8 cellular contexts compared by ENCODE assay signal in the genomic region with DNA sequence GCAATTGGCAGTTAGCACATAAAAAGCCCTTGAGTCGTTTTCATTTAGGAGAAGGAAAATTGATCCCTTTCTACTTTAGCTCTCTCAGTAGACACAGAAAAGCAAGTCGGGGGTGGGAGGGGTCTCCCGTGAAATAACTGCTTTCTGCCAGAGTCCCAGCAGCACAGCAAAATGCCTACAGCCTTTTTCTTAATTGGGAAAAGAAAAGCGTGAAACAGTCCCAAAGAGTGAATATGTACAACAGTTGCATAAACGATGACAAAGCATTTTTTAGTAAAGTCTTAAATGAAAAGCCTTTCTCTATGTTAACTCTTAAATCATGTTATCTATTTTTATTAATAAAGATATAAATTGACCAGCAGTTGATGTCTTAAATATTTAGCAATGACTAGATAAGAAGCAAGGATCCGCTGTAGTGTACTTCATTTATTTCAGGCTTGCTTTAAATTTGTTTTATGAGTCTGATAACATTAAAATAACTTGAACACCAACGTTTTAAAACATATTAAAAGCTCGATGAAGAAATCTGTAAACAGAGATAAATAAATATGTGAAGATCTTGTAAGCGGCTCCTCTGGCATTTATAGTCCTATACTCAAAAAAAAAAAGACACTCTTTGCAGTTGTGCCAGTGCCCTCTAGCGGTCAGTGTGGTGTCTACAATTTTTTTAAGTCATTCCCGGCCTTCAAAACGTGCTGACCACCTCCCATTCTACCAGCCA. TPM values are rescaled to one million over a fixed set of nuclear protein-coding genes. Genes with fewer than 3 reads are reported as not detected.
DNase-seq lines count a peak whose midpoint lies in the region; ATAC-seq and TF ChIP-seq lines count a peak whose summit lies in the region.

No MANE protein-coding gene starts in this region.

- H3K4me3 Mint-ChIP-seq in activated B cell treated with CpG ODN at 0.5 μM for 24 hours = no peak overlapping the region

- no peaks in the 10 kb centered on the region for H3K9me3 ChIP-seq in lung (ENCODE audit: control insufficient read depth in 2 of 2, insufficient read depth in 1 of 2, low read length in 1 of 2)

- DNase-seq in Daoy (ENCODE audit: low read depth) (peak; percentile 70), NCI-H2196 (lab: John Stamatoyannopoulos, UW; ENCODE audit: unreplicated experiment) (peak; percentile 69), activated B cell treated with CpG ODN at 0.5 μM for 24 hours (no peak), dermis blood vessel endothelial cell (peak; percentile 85), lung (ENCODE audit: low spot score) (peak; percentile 56)
- DNase-seq in stimulated activated CD8-positive, alpha-beta memory T cell treated with anti-CD3 and anti-CD28 coated beads, Interleukin-12 subunit alpha, Interleukin-12 subunit beta, amount 100 ng/mL, for 24 hours (ENCODE audit: extremely low read depth) = peak; percentile 17

- H3K4me1 Mint-ChIP-seq in activated B cell treated with CpG ODN at 0.5 μM for 24 hours = no peaks in the 10 kb centered on the region

- H3K4me1 ChIP-seq in lung (ENCODE audit: control insufficient read depth in 2 of 2, insufficient read depth in 2 of 2, low read length in 2 of 2) = no peaks in the 10 kb centered on the region

- ATAC-seq in HG02678 (IDR thresholded peaks at IDR 0.05; ENCODE audit: unreplicated experiment) (peak; percentile 66), activated B cell treated with CpG ODN at 0.5 μM for 24 hours (ENCODE audit: low read depth) (no peak), lung (ENCODE audit: insufficient read depth, low FRiP score) (peak; percentile 75), HG03565 (IDR thresholded peaks at IDR 0.05; ENCODE audit: unreplicated experiment) (no peak)

- CTCF ChIA-PET in activated B cell treated with CpG ODN at 0.5 μM for 24 hours (lab: Charles Lee) = interaction anchor here (0.6 to 2.4 kb wide), 11 partner anchors 8 to 1783 kb away, joined by 3 to 7 read pairs (median 3); no protein-coding TSS in a partner anchor

- no peaks in the 10 kb centered on the region for H3K36me3 Mint-ChIP-seq in activated B cell treated with CpG ODN at 0.5 μM for 24 hours (ENCODE audit: low read depth)

- 15 to 18% methylated on average over 12 of the region's 12 CpGs for WGBS in lung, 2 donors

- intact Hi-C loops in activated B cell treated with CpG ODN at 0.5 μM for 24 hours (cut with micrococcal nuclease) = loop anchor here (1.0 to 2.0 kb wide), 3 partner anchors 43 to 1463 kb away; a partner anchor contains a TSS

- no peaks in the 10 kb centered on the region for H3K27me3 Mint-ChIP-seq in activated B cell treated with CpG ODN at 0.5 μM for 24 hours

- H3K9me3 Mint-ChIP-seq in activated B cell treated with CpG ODN at 0.5 μM for 24 hours = no peaks in the 10 kb centered on the region

- no peaks in the 10 kb centered on the region for H3K27me3 ChIP-seq in lung (ENCODE audit: control insufficient read depth, insufficient read depth)

- no peak overlapping the region for H3K27ac ChIP-seq in lung (ENCODE audit: low read depth in 1 of 2, low read length in 1 of 2)

- no peak overlapping the region for H3K4me3 ChIP-seq in lung

- H3K36me3 ChIP-seq in lung (ENCODE audit: control insufficient read depth in 2 of 2, insufficient read depth in 2 of 2, low read length in 2 of 2) = no peaks in the 10 kb centered on the region

- no peak overlapping the region for H3K27ac Mint-ChIP-seq in activated B cell treated with CpG ODN at 0.5 μM for 24 hours

- peak; percentile 24 for TF ChIP-seq CTCF in activated B cell treated with CpG ODN at 0.5 μM for 24 hours (IDR thresholded peaks at IDR 0.05)
- peak; percentile 38 for TF ChIP-seq CTCF in lung (IDR thresholded peaks at IDR 0.05; ENCODE audit: control extremely low read depth, extremely low read depth)

- POLR2A ChIA-PET in activated B cell treated with CpG ODN at 0.5 μM for 24 hours (lab: Charles Lee) = no interaction called here

RNA-seq across cellular contexts. Expression of a gene that starts 42.3 kb away (rescaled TPM):
- 26.3 and 44.6 TPM in 2 replicates for total RNA-seq in Daoy (2014; rRNA removed; shearing (Covaris generic))
- 161 and 179 TPM in 2 replicates for total RNA-seq in activated B cell treated with CpG ODN at 0.5 μM for 24 hours
- 6.6 and 33.6 TPM in 2 replicates for total RNA-seq in dermis blood vessel endothelial cell
- total RNA-seq in lung = 10 to 100 TPM; 44.3 to 70.0 TPM
- 100 to 1,000 TPM in 1 of 2 donors, 10 to 100 TPM in 1; 81.8 to 180 TPM for polyA plus RNA-seq in lung

Comparison
In these comparisons a context has a peak if more than half of its experiments do, and no peak if none do; other contexts are left out.
1. ATAC-seq: peak in HG02678 (single experiment) and lung (single experiment); none in activated B cell treated with CpG ODN at 0.5 μM for 24 hours (single experiment) and HG03565 (single experiment).